In the genomic region with DNA sequence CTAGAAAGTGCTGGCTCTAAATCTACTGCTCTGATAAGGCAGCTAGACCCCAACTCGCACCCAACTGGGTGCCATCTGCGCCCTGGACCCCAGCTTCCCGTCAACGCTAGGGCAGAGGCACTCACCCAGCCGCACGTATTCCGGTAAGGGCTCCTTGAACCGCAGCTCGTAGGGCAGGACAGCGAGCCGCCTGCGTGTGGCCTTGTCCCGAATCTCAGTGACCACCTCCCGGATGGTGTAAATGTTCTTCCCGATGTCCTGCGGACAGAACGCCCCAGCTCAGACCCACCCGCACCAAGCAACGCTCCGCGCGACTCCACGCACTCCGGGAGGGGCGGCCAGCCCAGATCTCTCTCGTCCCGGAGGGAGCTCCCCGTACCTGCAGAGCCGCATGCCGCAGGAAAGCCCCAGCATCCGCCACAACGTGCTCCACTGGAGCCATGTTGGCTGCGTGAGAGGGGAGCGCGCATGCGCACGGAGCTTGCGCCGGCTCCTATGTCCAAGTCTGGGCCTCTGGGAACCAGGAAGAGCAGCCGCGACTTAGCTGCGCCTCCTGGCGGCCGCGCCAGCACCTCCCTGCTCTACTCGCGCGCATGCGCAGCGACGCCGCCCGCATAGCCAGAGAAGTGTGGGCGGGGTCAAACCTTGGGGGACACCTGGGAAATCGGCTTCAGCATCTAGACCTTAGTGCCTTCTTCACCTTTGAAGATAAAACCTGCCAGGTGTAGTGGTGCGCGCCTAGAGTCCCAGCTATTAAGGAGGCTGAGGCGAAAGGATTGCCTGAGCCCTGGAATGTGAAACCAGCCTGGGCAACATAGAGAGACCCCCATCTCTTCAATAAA, we compare ENCODE assay signal across 1 cellular context.
TF ChIP-seq lines count a peak whose summit lies in the region.

A gene (minus strand): TSS at position 458 of the 842 bp plus-strand sequence. CDS start 16 bp downstream, at position 442.

TF ChIP-seq in K562, 482 proteins besides CTCF, POLR2A, EP300 and RAD21 (continued from another document and continues in another):
- TF ChIP-seq POLR3A (IDR thresholded peaks at IDR 0.05; ENCODE audit: borderline replicate concordance, extremely low read depth, insufficient read depth, insufficient read length) (no peak), ZZZ3 (IDR thresholded peaks at IDR 0.05) (no peak), RCOR1 (IDR thresholded peaks at IDR 0.05; ENCODE audit: borderline replicate concordance in 1 of 2, low read depth in 2 of 2, low read length in 2 of 2) (peak in 1 of 2 experiments; percentile 81; a peak in 2 of 4 replicates), ETV6 (IDR thresholded peaks at IDR 0.05; ENCODE audit: borderline replicate concordance in 1 of 2, low read depth in 2 of 2, low read length in 1 of 2) (no peak), ETV6 (CRISPR knock-in tag; IDR thresholded peaks at IDR 0.05; ENCODE audit: borderline replicate concordance) (no peak), HOXB6 (CRISPR knock-in tag; IDR thresholded peaks at IDR 0.05; ENCODE audit: borderline replicate concordance) (no peak), NBN (IDR thresholded peaks at IDR 0.05; ENCODE audit: low read depth) (no peak), PPARD (CRISPR knock-in tag; IDR thresholded peaks at IDR 0.05) (no peak), SRSF3 (IDR thresholded peaks at IDR 0.05; ENCODE audit: insufficient read depth, low read length) (no peak), MAFF (IDR thresholded peaks at IDR 0.05; ENCODE audit: low read length) (no peak), HDAC6 (IDR thresholded peaks at IDR 0.05; ENCODE audit: low read depth, low read length) (no peak), NCOA4 (IDR thresholded peaks at IDR 0.05; ENCODE audit: partially characterized antibody) (no peak), PHB (CRISPR knock-in tag; IDR thresholded peaks at IDR 0.05) (no peak), TFAM (CRISPR knock-in tag; conservative IDR thresholded peaks at IDR 0.05) (no peak), ZNF830 (CRISPR knock-in tag; IDR thresholded peaks at IDR 0.05) (no peak), ZNF695 (CRISPR knock-in tag; IDR thresholded peaks at IDR 0.05) (no peak), FOXK1 (CRISPR knock-in tag; IDR thresholded peaks at IDR 0.05; ENCODE audit: borderline replicate concordance) (no peak), CXXC5 (CRISPR knock-in tag; IDR thresholded peaks at IDR 0.05) (peak; percentile 71), NCOA1 (IDR thresholded peaks at IDR 0.05; ENCODE audit: low read depth) (no peak), ZNF785 (CRISPR knock-in tag; IDR thresholded peaks at IDR 0.05) (no peak), ARNT (IDR thresholded peaks at IDR 0.05) (no peak), IFI16 (CRISPR knock-in tag; IDR thresholded peaks at IDR 0.05) (no peak), ZNF707 (CRISPR knock-in tag; conservative IDR thresholded peaks at IDR 0.05) (no peak), EWSR1 (IDR thresholded peaks at IDR 0.05; ENCODE audit: borderline replicate concordance, low read depth, partially characterized antibody) (no peak), GABPB1 (CRISPR knock-in tag; IDR thresholded peaks at IDR 0.05) (peak; percentile 65; the same call in 1 of the 2 replicates), RBM22 (IDR thresholded peaks at IDR 0.05; ENCODE audit: low read depth, low read length, poor library complexity, severe bottlenecking) (no peak), HDAC2 (IDR thresholded peaks at IDR 0.05) (peak; percentile 84), BMI1 (IDR thresholded peaks at IDR 0.05; ENCODE audit: low read length) (no peak), KDM2B (CRISPR knock-in tag; IDR thresholded peaks at IDR 0.05) (no peak), IRF2 (CRISPR knock-in tag; IDR thresholded peaks at IDR 0.05) (no peak), GATAD2A (IDR thresholded peaks at IDR 0.05) (no peak), JUND (IDR thresholded peaks at IDR 0.05; ENCODE audit: borderline replicate concordance, low read depth, low read length) (peak; percentile 63), JUND (tag; IDR thresholded peaks at IDR 0.05; ENCODE audit: borderline replicate concordance, low read depth, low read length) (peak; percentile 29; the same call in 1 of the 3 replicates)
- TF ChIP-seq, protein P1, sequence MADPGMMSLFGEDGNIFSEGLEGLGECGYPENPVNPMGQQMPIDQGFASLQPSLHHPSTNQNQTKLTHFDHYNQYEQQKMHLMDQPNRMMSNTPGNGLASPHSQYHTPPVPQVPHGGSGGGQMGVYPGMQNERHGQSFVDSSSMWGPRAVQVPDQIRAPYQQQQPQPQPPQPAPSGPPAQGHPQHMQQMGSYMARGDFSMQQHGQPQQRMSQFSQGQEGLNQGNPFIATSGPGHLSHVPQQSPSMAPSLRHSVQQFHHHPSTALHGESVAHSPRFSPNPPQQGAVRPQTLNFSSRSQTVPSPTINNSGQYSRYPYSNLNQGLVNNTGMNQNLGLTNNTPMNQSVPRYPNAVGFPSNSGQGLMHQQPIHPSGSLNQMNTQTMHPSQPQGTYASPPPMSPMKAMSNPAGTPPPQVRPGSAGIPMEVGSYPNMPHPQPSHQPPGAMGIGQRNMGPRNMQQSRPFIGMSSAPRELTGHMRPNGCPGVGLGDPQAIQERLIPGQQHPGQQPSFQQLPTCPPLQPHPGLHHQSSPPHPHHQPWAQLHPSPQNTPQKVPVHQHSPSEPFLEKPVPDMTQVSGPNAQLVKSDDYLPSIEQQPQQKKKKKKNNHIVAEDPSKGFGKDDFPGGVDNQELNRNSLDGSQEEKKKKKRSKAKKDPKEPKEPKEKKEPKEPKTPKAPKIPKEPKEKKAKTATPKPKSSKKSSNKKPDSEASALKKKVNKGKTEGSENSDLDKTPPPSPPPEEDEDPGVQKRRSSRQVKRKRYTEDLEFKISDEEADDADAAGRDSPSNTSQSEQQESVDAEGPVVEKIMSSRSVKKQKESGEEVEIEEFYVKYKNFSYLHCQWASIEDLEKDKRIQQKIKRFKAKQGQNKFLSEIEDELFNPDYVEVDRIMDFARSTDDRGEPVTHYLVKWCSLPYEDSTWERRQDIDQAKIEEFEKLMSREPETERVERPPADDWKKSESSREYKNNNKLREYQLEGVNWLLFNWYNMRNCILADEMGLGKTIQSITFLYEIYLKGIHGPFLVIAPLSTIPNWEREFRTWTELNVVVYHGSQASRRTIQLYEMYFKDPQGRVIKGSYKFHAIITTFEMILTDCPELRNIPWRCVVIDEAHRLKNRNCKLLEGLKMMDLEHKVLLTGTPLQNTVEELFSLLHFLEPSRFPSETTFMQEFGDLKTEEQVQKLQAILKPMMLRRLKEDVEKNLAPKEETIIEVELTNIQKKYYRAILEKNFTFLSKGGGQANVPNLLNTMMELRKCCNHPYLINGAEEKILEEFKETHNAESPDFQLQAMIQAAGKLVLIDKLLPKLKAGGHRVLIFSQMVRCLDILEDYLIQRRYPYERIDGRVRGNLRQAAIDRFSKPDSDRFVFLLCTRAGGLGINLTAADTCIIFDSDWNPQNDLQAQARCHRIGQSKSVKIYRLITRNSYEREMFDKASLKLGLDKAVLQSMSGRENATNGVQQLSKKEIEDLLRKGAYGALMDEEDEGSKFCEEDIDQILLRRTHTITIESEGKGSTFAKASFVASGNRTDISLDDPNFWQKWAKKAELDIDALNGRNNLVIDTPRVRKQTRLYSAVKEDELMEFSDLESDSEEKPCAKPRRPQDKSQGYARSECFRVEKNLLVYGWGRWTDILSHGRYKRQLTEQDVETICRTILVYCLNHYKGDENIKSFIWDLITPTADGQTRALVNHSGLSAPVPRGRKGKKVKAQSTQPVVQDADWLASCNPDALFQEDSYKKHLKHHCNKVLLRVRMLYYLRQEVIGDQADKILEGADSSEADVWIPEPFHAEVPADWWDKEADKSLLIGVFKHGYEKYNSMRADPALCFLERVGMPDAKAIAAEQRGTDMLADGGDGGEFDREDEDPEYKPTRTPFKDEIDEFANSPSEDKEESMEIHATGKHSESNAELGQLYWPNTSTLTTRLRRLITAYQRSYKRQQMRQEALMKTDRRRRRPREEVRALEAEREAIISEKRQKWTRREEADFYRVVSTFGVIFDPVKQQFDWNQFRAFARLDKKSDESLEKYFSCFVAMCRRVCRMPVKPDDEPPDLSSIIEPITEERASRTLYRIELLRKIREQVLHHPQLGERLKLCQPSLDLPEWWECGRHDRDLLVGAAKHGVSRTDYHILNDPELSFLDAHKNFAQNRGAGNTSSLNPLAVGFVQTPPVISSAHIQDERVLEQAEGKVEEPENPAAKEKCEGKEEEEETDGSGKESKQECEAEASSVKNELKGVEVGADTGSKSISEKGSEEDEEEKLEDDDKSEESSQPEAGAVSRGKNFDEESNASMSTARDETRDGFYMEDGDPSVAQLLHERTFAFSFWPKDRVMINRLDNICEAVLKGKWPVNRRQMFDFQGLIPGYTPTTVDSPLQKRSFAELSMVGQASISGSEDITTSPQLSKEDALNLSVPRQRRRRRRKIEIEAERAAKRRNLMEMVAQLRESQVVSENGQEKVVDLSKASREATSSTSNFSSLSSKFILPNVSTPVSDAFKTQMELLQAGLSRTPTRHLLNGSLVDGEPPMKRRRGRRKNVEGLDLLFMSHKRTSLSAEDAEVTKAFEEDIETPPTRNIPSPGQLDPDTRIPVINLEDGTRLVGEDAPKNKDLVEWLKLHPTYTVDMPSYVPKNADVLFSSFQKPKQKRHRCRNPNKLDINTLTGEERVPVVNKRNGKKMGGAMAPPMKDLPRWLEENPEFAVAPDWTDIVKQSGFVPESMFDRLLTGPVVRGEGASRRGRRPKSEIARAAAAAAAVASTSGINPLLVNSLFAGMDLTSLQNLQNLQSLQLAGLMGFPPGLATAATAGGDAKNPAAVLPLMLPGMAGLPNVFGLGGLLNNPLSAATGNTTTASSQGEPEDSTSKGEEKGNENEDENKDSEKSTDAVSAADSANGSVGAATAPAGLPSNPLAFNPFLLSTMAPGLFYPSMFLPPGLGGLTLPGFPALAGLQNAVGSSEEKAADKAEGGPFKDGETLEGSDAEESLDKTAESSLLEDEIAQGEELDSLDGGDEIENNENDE (IDR thresholded peaks at IDR 0.05; ENCODE audit: low read depth, low read length) = no peak
- TF ChIP-seq, protein P2, sequence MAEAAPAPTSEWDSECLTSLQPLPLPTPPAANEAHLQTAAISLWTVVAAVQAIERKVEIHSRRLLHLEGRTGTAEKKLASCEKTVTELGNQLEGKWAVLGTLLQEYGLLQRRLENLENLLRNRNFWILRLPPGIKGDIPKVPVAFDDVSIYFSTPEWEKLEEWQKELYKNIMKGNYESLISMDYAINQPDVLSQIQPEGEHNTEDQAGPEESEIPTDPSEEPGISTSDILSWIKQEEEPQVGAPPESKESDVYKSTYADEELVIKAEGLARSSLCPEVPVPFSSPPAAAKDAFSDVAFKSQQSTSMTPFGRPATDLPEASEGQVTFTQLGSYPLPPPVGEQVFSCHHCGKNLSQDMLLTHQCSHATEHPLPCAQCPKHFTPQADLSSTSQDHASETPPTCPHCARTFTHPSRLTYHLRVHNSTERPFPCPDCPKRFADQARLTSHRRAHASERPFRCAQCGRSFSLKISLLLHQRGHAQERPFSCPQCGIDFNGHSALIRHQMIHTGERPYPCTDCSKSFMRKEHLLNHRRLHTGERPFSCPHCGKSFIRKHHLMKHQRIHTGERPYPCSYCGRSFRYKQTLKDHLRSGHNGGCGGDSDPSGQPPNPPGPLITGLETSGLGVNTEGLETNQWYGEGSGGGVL (CRISPR knock-in tag; IDR thresholded peaks at IDR 0.05) = no peak
- TF ChIP-seq, protein P3, sequence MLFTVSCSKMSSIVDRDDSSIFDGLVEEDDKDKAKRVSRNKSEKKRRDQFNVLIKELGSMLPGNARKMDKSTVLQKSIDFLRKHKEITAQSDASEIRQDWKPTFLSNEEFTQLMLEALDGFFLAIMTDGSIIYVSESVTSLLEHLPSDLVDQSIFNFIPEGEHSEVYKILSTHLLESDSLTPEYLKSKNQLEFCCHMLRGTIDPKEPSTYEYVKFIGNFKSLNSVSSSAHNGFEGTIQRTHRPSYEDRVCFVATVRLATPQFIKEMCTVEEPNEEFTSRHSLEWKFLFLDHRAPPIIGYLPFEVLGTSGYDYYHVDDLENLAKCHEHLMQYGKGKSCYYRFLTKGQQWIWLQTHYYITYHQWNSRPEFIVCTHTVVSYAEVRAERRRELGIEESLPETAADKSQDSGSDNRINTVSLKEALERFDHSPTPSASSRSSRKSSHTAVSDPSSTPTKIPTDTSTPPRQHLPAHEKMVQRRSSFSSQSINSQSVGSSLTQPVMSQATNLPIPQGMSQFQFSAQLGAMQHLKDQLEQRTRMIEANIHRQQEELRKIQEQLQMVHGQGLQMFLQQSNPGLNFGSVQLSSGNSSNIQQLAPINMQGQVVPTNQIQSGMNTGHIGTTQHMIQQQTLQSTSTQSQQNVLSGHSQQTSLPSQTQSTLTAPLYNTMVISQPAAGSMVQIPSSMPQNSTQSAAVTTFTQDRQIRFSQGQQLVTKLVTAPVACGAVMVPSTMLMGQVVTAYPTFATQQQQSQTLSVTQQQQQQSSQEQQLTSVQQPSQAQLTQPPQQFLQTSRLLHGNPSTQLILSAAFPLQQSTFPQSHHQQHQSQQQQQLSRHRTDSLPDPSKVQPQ (CRISPR knock-in tag; IDR thresholded peaks at IDR 0.05; ENCODE audit: borderline replicate concordance) = no peak
- TF ChIP-seq, protein P4, sequence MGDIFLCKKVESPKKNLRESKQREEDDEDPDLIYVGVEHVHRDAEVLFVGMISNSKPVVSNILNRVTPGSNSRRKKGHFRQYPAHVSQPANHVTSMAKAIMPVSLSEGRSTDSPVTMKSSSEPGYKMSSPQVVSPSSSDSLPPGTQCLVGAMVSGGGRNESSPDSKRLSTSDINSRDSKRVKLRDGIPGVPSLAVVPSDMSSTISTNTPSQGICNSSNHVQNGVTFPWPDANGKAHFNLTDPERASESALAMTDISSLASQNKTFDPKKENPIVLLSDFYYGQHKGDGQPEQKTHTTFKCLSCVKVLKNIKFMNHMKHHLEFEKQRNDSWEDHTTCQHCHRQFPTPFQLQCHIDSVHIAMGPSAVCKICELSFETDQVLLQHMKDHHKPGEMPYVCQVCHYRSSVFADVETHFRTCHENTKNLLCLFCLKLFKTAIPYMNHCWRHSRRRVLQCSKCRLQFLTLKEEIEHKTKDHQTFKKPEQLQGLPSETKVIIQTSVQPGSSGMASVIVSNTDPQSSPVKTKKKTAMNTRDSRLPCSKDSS (IDR thresholded peaks at IDR 0.05; ENCODE audit: low read depth, partially characterized antibody) = no peak
- TF ChIP-seq, protein P5, sequence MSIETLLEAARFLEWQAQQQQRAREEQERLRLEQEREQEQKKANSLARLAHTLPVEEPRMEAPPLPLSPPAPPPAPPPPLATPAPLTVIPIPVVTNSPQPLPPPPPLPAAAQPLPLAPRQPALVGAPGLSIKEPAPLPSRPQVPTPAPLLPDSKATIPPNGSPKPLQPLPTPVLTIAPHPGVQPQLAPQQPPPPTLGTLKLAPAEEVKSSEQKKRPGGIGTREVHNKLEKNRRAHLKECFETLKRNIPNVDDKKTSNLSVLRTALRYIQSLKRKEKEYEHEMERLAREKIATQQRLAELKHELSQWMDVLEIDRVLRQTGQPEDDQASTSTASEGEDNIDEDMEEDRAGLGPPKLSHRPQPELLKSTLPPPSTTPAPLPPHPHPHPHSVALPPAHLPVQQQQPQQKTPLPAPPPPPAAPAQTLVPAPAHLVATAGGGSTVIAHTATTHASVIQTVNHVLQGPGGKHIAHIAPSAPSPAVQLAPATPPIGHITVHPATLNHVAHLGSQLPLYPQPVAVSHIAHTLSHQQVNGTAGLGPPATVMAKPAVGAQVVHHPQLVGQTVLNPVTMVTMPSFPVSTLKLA (conservative IDR thresholded peaks at IDR 0.05) = peak; percentile 92 to 96
